Comparison of ENCODE assay signal across 21 cellular contexts in genomic region chr14:52244997-52245396, GRCh38. TPM values are rescaled to one million over a fixed set of nuclear protein-coding genes. Genes with fewer than 3 reads are reported as not detected.
DNase-seq lines count a peak whose midpoint lies in the region; ATAC-seq, FAIRE-seq and TF ChIP-seq lines count a peak whose summit lies in the region.
"Had no signal": no experiment of that assay in that cellular context is flagged by ENCODE, and none has a peak within 500 bp of the region (broad histone marks: within the 10 kb centered on the region; RNA-seq: fewer than 3 reads in every experiment).

No MANE protein-coding gene starts in this region.

- peaks cover 0 to 7% (median 0%) of the 10 kb centered on the region in 45 donors for H3K27me3 ChIP-seq in dorsolateral prefrontal cortex
- H3K27me3 ChIP-seq: cardiac muscle cell had no signal

- intact Hi-C loops in dorsolateral prefrontal cortex (cut with DNase I) (no loop called here), posterior cingulate gyrus (cut with DNase I) (no loop called here)

- peak; percentile 33 for FAIRE-seq in GM19239 (lab: Jason Lieb, UNC)
- peak; percentile 53 for FAIRE-seq in urothelium cell line (lab: Jason Lieb, UNC)

- H3K4me3 ChIP-seq in dorsolateral prefrontal cortex: no peak overlapping the region
- H3K4me3 ChIP-seq: cardiac muscle cell, HAP-1, SK-N-MC had no signal

- DNase-seq in GM19239 (ENCODE audit: insufficient read length, low spot score) (no peak), urothelium cell line (ENCODE audit: low spot score) (no peak), dorsolateral prefrontal cortex (no peak), posterior cingulate gyrus (no peak)
- DNase-seq in stimulated activated CD4-positive, alpha-beta T cell treated with anti-CD3 and anti-CD28 coated beads, Interleukin-12 subunit alpha, Interleukin-12 subunit beta, amount 100 ng/mL, for 4 hours: no peak
- DNase-seq: activated CD4-positive, alpha-beta T cell treated with anti-CD3 and anti-CD28 coated beads, Interleukin-2, amount 50 U/mL, for 48 hours; activated T-cell treated with anti-CD3 and anti-CD28 coated beads, Interleukin-2, amount 50 U/mL, for 48 hours; DMS153; effector CD4-positive, alpha-beta T cell; kidney glomerular epithelial cell; NCI-H1694 treated with DMSO at 0.1 percent for 48 hours; NCI-H446 treated with DMSO at 0.1 percent for 48 hours; retina had no signal

- H3K27ac ChIP-seq in dorsolateral prefrontal cortex: no peak overlapping the region
- H3K27ac ChIP-seq: cardiac muscle cell, SK-N-MC had no signal

- no peak for TF ChIP-seq CTCF in dorsolateral prefrontal cortex (IDR thresholded peaks at IDR 0.05 in 54 of 56, conservative IDR thresholded peaks at IDR 0.05 in 2 of 56; ENCODE audit: low read depth in 1 of 56, partially characterized antibody in 56 of 56)

- ATAC-seq in GM21576 (IDR thresholded peaks at IDR 0.05; ENCODE audit: unreplicated experiment): peak; percentile 35
- ATAC-seq in HG03159 (IDR thresholded peaks at IDR 0.05; ENCODE audit: unreplicated experiment): peak; percentile 33

RNA-seq across cellular contexts. Expression of gene PTGDR, which starts 22.5 kb away (rescaled TPM):
- total RNA-seq in dorsolateral prefrontal cortex: 1 to 10 TPM in 39 of 120 experiments, under 1 TPM in 72, not detected in 9; 0.14 to 5.2 (median 0.74) TPM
- total RNA-seq: cardiac muscle cell, fibroblast of lung, M059J, OCI-LY7 had no signal
